17 cellular contexts compared by ENCODE assay signal in genomic region chr16:23317751-23318150, GRCh38. TPM values are rescaled to one million over a fixed set of nuclear protein-coding genes. Genes with fewer than 3 reads are reported as not detected.
DNase-seq lines count a peak whose midpoint lies in the region; ATAC-seq, FAIRE-seq and TF ChIP-seq lines count a peak whose summit lies in the region.
"Had no signal": no experiment of that assay in that cellular context is flagged by ENCODE, and none has a peak within 500 bp of the region (broad histone marks: within the 10 kb centered on the region; RNA-seq: fewer than 3 reads in every experiment).

No MANE protein-coding gene starts in this region.

- H3K9ac ChIP-seq in PC-3 (ENCODE audit: low read length) (no peak overlapping the region), kidney (ENCODE audit: low read length in 2 of 2) (no peak overlapping the region)
- H3K9ac ChIP-seq: KMS-11 had no signal

- no peaks in the 10 kb centered on the region for H4K20me1 ChIP-seq in PC-3 (ENCODE audit: low read length)

- ATAC-seq in PC-3 (peak; percentile 20), GM18517 (IDR thresholded peaks at IDR 0.05; ENCODE audit: unreplicated experiment) (no peak)

- no peak overlapping the region for H3K4me2 ChIP-seq in PC-3 (ENCODE audit: low read length)
- H3K4me2 ChIP-seq: KMS-11 had no signal

- H3K36me3 ChIP-seq in PC-3 (ENCODE audit: low read depth, low read length): no peaks in the 10 kb centered on the region
- peaks cover 0 to 2% of the 10 kb centered on the region in 2 donors for H3K36me3 ChIP-seq in kidney (ENCODE audit: control insufficient read depth in 1 of 2, insufficient read depth in 2 of 2, low read length in 2 of 2)
- H3K36me3 ChIP-seq in thyroid gland: no peaks in the 10 kb centered on the region
- H3K36me3 ChIP-seq: BE2C, HAP-1 had no signal

- H3F3A ChIP-seq in PC-3 (ENCODE audit: low read length, unreplicated experiment): no peaks in the 10 kb centered on the region

- FAIRE-seq in kidney (lab: Jason Lieb, UNC): no peak
- no peak for FAIRE-seq in H54 (lab: Jason Lieb, UNC)

- no peaks in the 10 kb centered on the region for H3K9me2 ChIP-seq in PC-3 (replicated peaks; ENCODE audit: low read length)

- H3K4me1 ChIP-seq in PC-3 (ENCODE audit: insufficient read depth, low read length): no peaks in the 10 kb centered on the region
- no peaks in the 10 kb centered on the region for H3K4me1 ChIP-seq in kidney (ENCODE audit: control insufficient read depth in 1 of 2, insufficient read depth in 1 of 2, low read depth in 1 of 2, low read length in 2 of 2)
- peaks cover 14 to 44% of the 10 kb centered on the region in 2 donors for H3K4me1 ChIP-seq in thyroid gland
- H3K4me1 ChIP-seq: BE2C, HAP-1 had no signal

- H3K27me3 ChIP-seq in PC-3 (ENCODE audit: low read length): no peaks in the 10 kb centered on the region
- no peaks in the 10 kb centered on the region for H3K27me3 ChIP-seq in thyroid gland
- H3K27me3 ChIP-seq: BE2C had no signal

- no peaks in the 10 kb centered on the region for H3K9me3 ChIP-seq in PC-3 (ENCODE audit: low read length)
- H3K9me3 ChIP-seq in kidney (ENCODE audit: control insufficient read depth in 1 of 2, low read length in 2 of 2): no peaks in the 10 kb centered on the region
- H3K9me3 ChIP-seq in thyroid gland: no peaks in the 10 kb centered on the region
- H3K9me3 ChIP-seq: BE2C, HAP-1 had no signal

- 45 to 55% methylated on average over 2 of the region's 2 CpGs for WGBS in thyroid gland, 2 donors

- no peak overlapping the region for H2AFZ ChIP-seq in PC-3 (ENCODE audit: low read length)

- H3K4me3 ChIP-seq in PC-3 (ENCODE audit: low read length): no peak overlapping the region
- no peak overlapping the region for H3K4me3 ChIP-seq in kidney (ENCODE audit: low read length in 2 of 2)
- H3K4me3 ChIP-seq in thyroid gland (replicated peaks in 1 of 3): no peak overlapping the region
- H3K4me3 ChIP-seq: HAP-1 had no signal

- H3K27ac ChIP-seq in PC-3 (ENCODE audit: low read length) (no peak overlapping the region), kidney (ENCODE audit: low read depth in 2 of 2, low read length in 2 of 2) (no peak overlapping the region), thyroid gland (peak overlapping the region in 2 of 3 donors; percentile 27 to 52)
- H3K27ac ChIP-seq: 22Rv1, KMS-11 had no signal

- CTCF ChIA-PET in PC-3 (lab: Charles Lee): no interaction called here

- no peak for TF ChIP-seq POLR2A in thyroid gland (IDR thresholded peaks at IDR 0.05)
- TF ChIP-seq POLR2A in H54 (IDR thresholded peaks at IDR 0.05; ENCODE audit: low read depth, low read length): no peak

- POLR2A ChIA-PET in PC-3 (lab: Charles Lee; ENCODE audit: unreplicated experiment): no interaction called here

- H3K79me2 ChIP-seq in PC-3 (ENCODE audit: low read length): no peaks in the 10 kb centered on the region

- no TSS peak for BruUV-seq in PC-3 (replicated peaks; lab: Mats Ljungman, UMichigan)

- intact Hi-C loops in PC-3 (cut with micrococcal nuclease): loop anchor here (10.0 kb wide), 1 partner anchor 47 kb away; no protein-coding TSS in a partner anchor
- intact Hi-C loops in kidney (cut with DNase I): no loop called here
- intact Hi-C loops in thyroid gland (cut with DNase I): loop anchor here (5.0 kb wide), 1 partner anchor 110 kb away; no protein-coding TSS in a partner anchor

- DNase-seq in DMS153 treated with DMSO at 0.1 percent for 48 hours (lab: John Stamatoyannopoulos, UW; ENCODE audit: unreplicated experiment) (peak; percentile 39), DMS153 (lab: John Stamatoyannopoulos, UW) (no peak), PC-3 (no peak), kidney (peak; percentile 5), thyroid gland (no peak), globus pallidus (ENCODE audit: low spot score) (no peak), H54 (ENCODE audit: insufficient read length, low spot score) (no peak)
- DNase-seq: BE2C; CD4-positive, alpha-beta T cell; NCI-H1048; NCI-H1436 treated with DMSO at 0.1 percent for 48 hours; NCI-H748 treated with DMSO at 0.1 percent for 48 hours had no signal

- no peak for TF ChIP-seq CTCF in PC-3 (conservative IDR thresholded peaks at IDR 0.05; ENCODE audit: low read depth, low read length)
- no peak for TF ChIP-seq CTCF in kidney (IDR thresholded peaks at IDR 0.05; ENCODE audit: borderline replicate concordance, extremely low read depth, insufficient read depth)
- no peak for TF ChIP-seq CTCF in thyroid gland (IDR thresholded peaks at IDR 0.05)

RNA-seq across cellular contexts. Expression of gene SCNN1B, which starts 15.6 kb away (rescaled TPM):
- total RNA-seq in PC-3 (2014; rRNA removed): 2.9 and 4.1 TPM in 2 replicates
- 7.8 TPM for total RNA-seq in kidney
- 62.9 TPM for polyA plus RNA-seq in kidney (ENCODE audit: insufficient read depth, low read depth, low replicate concordance)
- total RNA-seq in thyroid gland: 10 to 100 TPM in 3 of 4 donors, 1 to 10 TPM in 1; 8.1 to 30.5 (median 11.9) TPM
- total RNA-seq: CD4-positive, alpha-beta T cell; M059J had no signal

Comparison
In these comparisons a context has a peak if more than half of its experiments do, and no peak if none do; other contexts are left out.
1. DNase-seq: peak in DMS153 treated with DMSO at 0.1 percent for 48 hours (single experiment) and kidney (single experiment); none in DMS153 (single experiment), PC-3 (single experiment), thyroid gland (0 of 2), globus pallidus (single experiment) and H54 (single experiment).
2. H3K27ac ChIP-seq: peak in thyroid gland (2 of 3); none in PC-3 (single experiment) and kidney (0 of 2).